Comparison of ENCODE assay signal across 38 cellular contexts in genomic region chr12:112299704-112300103, GRCh38.
"Had no signal": no experiment of that assay in that cellular context is flagged by ENCODE, and none has a peak within 500 bp of the region (broad histone marks: within the 10 kb centered on the region; RNA-seq: fewer than 3 reads in every experiment).

No MANE protein-coding gene starts in this region.

- H3K36me3 ChIP-seq: adrenal gland, brain microvascular endothelial cell, breast epithelium, cardiac muscle cell had no signal

- H3K4me3 ChIP-seq: adrenal gland, ascending aorta, body of pancreas, breast epithelium, cardiac muscle cell had no signal

- H3K27ac ChIP-seq: adrenal gland, ascending aorta, body of pancreas, brain microvascular endothelial cell, breast epithelium, cardiac muscle cell had no signal

- H3K27me3 ChIP-seq: adrenal gland, ascending aorta, body of pancreas, brain microvascular endothelial cell, breast epithelium, cardiac muscle cell had no signal

- H3K27me3 Mint-ChIP-seq: activated naive CD4-positive, alpha-beta T cell treated with anti-CD3 and anti-CD28 coated beads, Interleukin-2, amount 10 ng/mL, durations not matched to agents 7 days and 5 days; activated naive CD4-positive, alpha-beta T cell treated with anti-CD3 and anti-CD28 coated beads, Interleukin-2, amount 50 U/mL, for 24 hours; activated naive CD8-positive, alpha-beta T cell; activated naive CD8-positive, alpha-beta T cell treated with anti-CD3 and anti-CD28 coated beads for 36 hours; activated naive CD8-positive, alpha-beta T cell treated with anti-CD3 and anti-CD28 coated beads, Interleukin-2, amount 10 ng/mL, durations not matched to agents 7 days and 5 days; activated naive CD8-positive, alpha-beta T cell treated with anti-CD3 and anti-CD28 coated beads, Interleukin-2, amount 50 U/mL, for 24 hours; activated T-cell treated with anti-CD3 and anti-CD28 coated beads, Interleukin-2, amount 50 U/mL, for 24 hours; activated T-helper 17 cell treated with anti-CD3 and anti-CD28 coated beads, Interleukin-2, amount 50 U/mL, for 72 hours; brain; central memory CD8-positive, alpha-beta T cell had no signal

- H3K4me1 ChIP-seq: ascending aorta, body of pancreas, breast epithelium had no signal

- DNase-seq: activated effector memory CD4-positive, alpha-beta T cell treated with anti-CD3 and anti-CD28 coated beads, Interleukin-2, amount 50 U/mL, for 16 hours; activated effector memory CD4-positive, alpha-beta T cell treated with Interleukin-2 at 50 U/mL for 16 hours; activated gamma-delta T cell; activated gamma-delta T cell treated with Interleukin-2 at 50 U/mL for 16 hours; activated naive CD4-positive, alpha-beta T cell; activated naive CD4-positive, alpha-beta T cell treated with anti-CD3 and anti-CD28 coated beads for 36 hours; activated naive CD4-positive, alpha-beta T cell treated with anti-CD3 and anti-CD28 coated beads, Interleukin-2, amount 10 ng/mL, durations not matched to agents 7 days and 5 days; activated naive CD4-positive, alpha-beta T cell treated with anti-CD3 and anti-CD28 coated beads, Interleukin-2, amount 50 U/mL, for 16 hours; activated naive CD4-positive, alpha-beta T cell treated with Interleukin-2 at 50 U/mL for 16 hours; activated naive CD8-positive, alpha-beta T cell treated with anti-CD3 and anti-CD28 coated beads for 36 hours; activated naive CD8-positive, alpha-beta T cell treated with anti-CD3 and anti-CD28 coated beads, Interleukin-2, amount 10 ng/mL, durations not matched to agents 7 days and 5 days; activated naive CD8-positive, alpha-beta T cell treated with anti-CD3 and anti-CD28 coated beads, Interleukin-2, amount 50 U/mL, for 24 hours; activated T-cell treated with anti-CD3 and anti-CD28 coated beads, Interleukin-2, amount 50 U/mL, for 1 hour; activated T-cell treated with anti-CD3 and anti-CD28 coated beads, Interleukin-2, amount 50 U/mL, for 24 hours; activated T-cell treated with anti-CD3 and anti-CD28 coated beads, Interleukin-2, amount 50 U/mL, for 4 hours; activated T-cell treated with anti-CD3 and anti-CD28 coated beads, Interleukin-2, amount 50 U/mL, for 48 hours; activated T-cell treated with anti-CD3 and anti-CD28 coated beads, Interleukin-2, amount 50 U/mL, for 72 hours; amniotic stem cell; amygdala; anterior cingulate cortex; aorta; body of pancreas; brain microvascular endothelial cell; caudate nucleus; central memory CD4-positive, alpha-beta T cell; cerebellar nuclear complex had no signal

- H3K27ac Mint-ChIP-seq: activated naive CD4-positive, alpha-beta T cell treated with anti-CD3 and anti-CD28 coated beads for 36 hours; activated naive CD4-positive, alpha-beta T cell treated with anti-CD3 and anti-CD28 coated beads, Interleukin-2, amount 10 ng/mL, durations not matched to agents 7 days and 5 days; activated naive CD4-positive, alpha-beta T cell treated with anti-CD3 and anti-CD28 coated beads, Interleukin-2, amount 50 U/mL, for 24 hours; activated naive CD4-positive, alpha-beta T cell treated with anti-CD3 and anti-CD28 coated beads, Interleukin-2, amount 50 U/mL, for 72 hours; activated naive CD8-positive, alpha-beta T cell; activated naive CD8-positive, alpha-beta T cell treated with anti-CD3 and anti-CD28 coated beads for 36 hours; activated naive CD8-positive, alpha-beta T cell treated with anti-CD3 and anti-CD28 coated beads, Interleukin-2, amount 10 ng/mL, durations not matched to agents 7 days and 5 days; activated naive CD8-positive, alpha-beta T cell treated with anti-CD3 and anti-CD28 coated beads, Interleukin-2, amount 50 U/mL, for 24 hours; activated T-cell treated with anti-CD3 and anti-CD28 coated beads, Interleukin-2, amount 50 U/mL, for 24 hours; activated T-cell treated with anti-CD3 and anti-CD28 coated beads, Interleukin-2, amount 50 U/mL, for 72 hours; activated T-helper 1 cell treated with anti-CD3 and anti-CD28 coated beads, Interleukin-12 subunit alpha, Interleukin-12 subunit beta, Interleukin-2, Interleukin-4 antibody, amounts not matched to agents 30 ng/mL and 10 ng/mL and 1 ng/mL, durations not matched to agents 14 hours and 24 hours and 36 hours; activated T-helper 17 cell treated with anti-CD3 and anti-CD28 coated beads, Interleukin-2, amount 50 U/mL, for 72 hours; activated T-helper 2 cell treated with anti-CD3 and anti-CD28 coated beads, Interferon-gamma antibody, Interleukin-2, Interleukin-4, amounts not matched to agents 10 μg/mL and 5 μg/mL and 100 μg/mL, durations not matched to agents 14 hours and 24 hours and 36 hours; brain had no signal

- ATAC-seq: activated naive CD4-positive, alpha-beta T cell treated with anti-CD3 and anti-CD28 coated beads, Interleukin-2, amount 50 U/mL, for 72 hours; activated naive CD8-positive, alpha-beta T cell treated with anti-CD3 and anti-CD28 coated beads, Interleukin-2, amount 50 U/mL, for 24 hours; activated T-cell treated with anti-CD3 and anti-CD28 coated beads, Interleukin-2, amount 50 U/mL, for 4 hours; activated T-cell treated with anti-CD3 and anti-CD28 coated beads, Interleukin-2, amount 50 U/mL, for 72 hours; activated T-helper 17 cell treated with anti-CD3 and anti-CD28 coated beads, Interleukin-2, amount 50 U/mL, for 72 hours; body of pancreas had no signal

- H3K9me3 Mint-ChIP-seq: activated naive CD4-positive, alpha-beta T cell treated with anti-CD3 and anti-CD28 coated beads for 36 hours; activated naive CD4-positive, alpha-beta T cell treated with anti-CD3 and anti-CD28 coated beads, Interleukin-2, amount 10 ng/mL, durations not matched to agents 7 days and 5 days; activated naive CD4-positive, alpha-beta T cell treated with anti-CD3 and anti-CD28 coated beads, Interleukin-2, amount 50 U/mL, for 24 hours; activated naive CD4-positive, alpha-beta T cell treated with anti-CD3 and anti-CD28 coated beads, Interleukin-2, amount 50 U/mL, for 72 hours; activated naive CD8-positive, alpha-beta T cell treated with anti-CD3 and anti-CD28 coated beads for 36 hours; activated naive CD8-positive, alpha-beta T cell treated with anti-CD3 and anti-CD28 coated beads, Interleukin-2, amount 10 ng/mL, durations not matched to agents 7 days and 5 days; activated naive CD8-positive, alpha-beta T cell treated with anti-CD3 and anti-CD28 coated beads, Interleukin-2, amount 50 U/mL, for 24 hours; activated T-cell treated with anti-CD3 and anti-CD28 coated beads, Interleukin-2, amount 50 U/mL, for 24 hours; activated T-cell treated with anti-CD3 and anti-CD28 coated beads, Interleukin-2, amount 50 U/mL, for 4 hours; activated T-cell treated with anti-CD3 and anti-CD28 coated beads, Interleukin-2, amount 50 U/mL, for 72 hours; activated T-helper 1 cell treated with anti-CD3 and anti-CD28 coated beads, Interleukin-12 subunit alpha, Interleukin-12 subunit beta, Interleukin-2, Interleukin-4 antibody, amounts not matched to agents 30 ng/mL and 10 ng/mL and 1 ng/mL, durations not matched to agents 14 hours and 24 hours and 36 hours; activated T-helper 17 cell treated with anti-CD3 and anti-CD28 coated beads, Interleukin-2, amount 50 U/mL, for 72 hours; activated T-helper 2 cell treated with anti-CD3 and anti-CD28 coated beads, Interferon-gamma antibody, Interleukin-2, Interleukin-4, amounts not matched to agents 10 μg/mL and 5 μg/mL and 100 μg/mL, durations not matched to agents 14 hours and 24 hours and 36 hours; brain; central memory CD8-positive, alpha-beta T cell had no signal

- H3K9me3 ChIP-seq: adrenal gland, ascending aorta, body of pancreas, breast epithelium had no signal

- H3K4me3 Mint-ChIP-seq: activated naive CD4-positive, alpha-beta T cell treated with anti-CD3 and anti-CD28 coated beads for 36 hours; activated naive CD4-positive, alpha-beta T cell treated with anti-CD3 and anti-CD28 coated beads, Interleukin-2, amount 10 ng/mL, durations not matched to agents 7 days and 5 days; activated naive CD4-positive, alpha-beta T cell treated with anti-CD3 and anti-CD28 coated beads, Interleukin-2, amount 50 U/mL, for 24 hours; activated naive CD8-positive, alpha-beta T cell; activated naive CD8-positive, alpha-beta T cell treated with anti-CD3 and anti-CD28 coated beads for 36 hours; activated naive CD8-positive, alpha-beta T cell treated with anti-CD3 and anti-CD28 coated beads, Interleukin-2, amount 10 ng/mL, durations not matched to agents 7 days and 5 days; activated naive CD8-positive, alpha-beta T cell treated with anti-CD3 and anti-CD28 coated beads, Interleukin-2, amount 50 U/mL, for 24 hours; activated T-cell treated with anti-CD3 and anti-CD28 coated beads, Interleukin-2, amount 50 U/mL, for 24 hours; activated T-cell treated with anti-CD3 and anti-CD28 coated beads, Interleukin-2, amount 50 U/mL, for 4 hours; activated T-cell treated with anti-CD3 and anti-CD28 coated beads, Interleukin-2, amount 50 U/mL, for 72 hours; activated T-helper 1 cell treated with anti-CD3 and anti-CD28 coated beads, Interleukin-12 subunit alpha, Interleukin-12 subunit beta, Interleukin-2, Interleukin-4 antibody, amounts not matched to agents 30 ng/mL and 10 ng/mL and 1 ng/mL, durations not matched to agents 14 hours and 24 hours and 36 hours; activated T-helper 17 cell treated with anti-CD3 and anti-CD28 coated beads, Interleukin-2, amount 50 U/mL, for 72 hours; brain; central memory CD8-positive, alpha-beta T cell had no signal
